ENCODE assay signal across 9 cellular contexts in the genomic region with DNA sequence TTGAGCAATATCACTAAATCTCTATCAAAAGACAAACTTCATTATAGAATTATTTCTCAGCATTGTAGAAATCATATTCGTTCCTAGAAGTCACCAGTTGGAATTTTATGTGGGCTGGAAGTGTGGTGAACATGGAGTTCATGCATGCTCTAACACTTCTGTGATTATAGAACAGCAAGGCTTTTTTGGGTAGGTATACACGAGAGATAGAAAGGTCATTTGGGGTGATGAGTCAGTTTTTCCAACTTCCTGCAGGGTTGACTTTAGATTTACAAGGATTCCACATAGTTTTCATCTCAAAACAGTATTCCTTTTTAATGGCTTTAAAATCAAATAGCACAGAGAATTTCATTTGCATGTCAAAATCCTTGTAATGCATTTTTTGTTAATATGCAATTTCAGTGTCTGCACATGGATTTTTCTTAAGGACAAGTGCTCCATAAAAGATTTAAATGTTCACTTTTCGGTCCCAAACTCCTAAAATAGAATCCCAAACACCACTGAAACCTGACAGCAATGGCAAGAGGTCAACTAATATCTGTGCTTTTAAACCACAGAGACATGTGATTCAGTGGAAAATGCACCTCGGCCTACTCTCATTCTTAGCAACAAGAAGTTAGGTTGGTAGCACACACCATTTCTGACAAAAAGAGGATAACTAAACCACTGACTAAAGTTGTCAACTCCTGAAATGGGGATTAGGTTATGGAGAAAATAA.
A peak's percentile ranks its signal among the peaks of the same experiment; 100 is the strongest.
DNase-seq lines count a peak whose midpoint lies in the region; ATAC-seq, FAIRE-seq and TF ChIP-seq lines count a peak whose summit lies in the region.
"Had no signal": no experiment of that assay in that cellular context is flagged by ENCODE, and none has a peak within 500 bp of the region (broad histone marks: within the 10 kb centered on the region; RNA-seq: fewer than 3 reads in every experiment).

No MANE protein-coding gene starts in this region.

- DNase-seq in astrocyte (ENCODE audit: low read depth), result peak; percentile 73
- DNase-seq in gastrocnemius medialis, result no peak
- DNase-seq in cerebellum (ENCODE audit: low spot score), result no peak
- DNase-seq in stimulated activated CD4-positive, alpha-beta T cell treated with anti-CD3 and anti-CD28 coated beads, Interleukin-4, amount 100 ng/mL, for 24 hours, result no peak
- DNase-seq: anterior cingulate cortex had no signal

- H3K27ac ChIP-seq in astrocyte (ENCODE audit: low read depth, low read length) (peak overlapping the region; percentile 63), gastrocnemius medialis (peak overlapping the region in 3 of 4 donors; percentile 7 to 58 (median 57))

- in situ Hi-C loops in gastrocnemius medialis (cut with MboI; ENCODE audit: low sequenced_read_pairs in 4 of 4), result no loop called here

- ATAC-seq in GM18909 (IDR thresholded peaks at IDR 0.05; ENCODE audit: poor library complexity, unreplicated experiment) (peak; percentile 76), HG03103 (IDR thresholded peaks at IDR 0.05; ENCODE audit: low read depth, unreplicated experiment) (peak; percentile 77), gastrocnemius medialis (no peak), GM19467 (IDR thresholded peaks at IDR 0.05; ENCODE audit: unreplicated experiment) (no peak), GM21515 (IDR thresholded peaks at IDR 0.05; ENCODE audit: unreplicated experiment) (no peak)

- peaks cover 31% of the 10 kb centered on the region for H3K4me1 Mint-ChIP-seq in astrocyte (ENCODE audit: low read depth, unreplicated experiment)

- H3K4me3 ChIP-seq in astrocyte (ENCODE audit: insufficient read depth, low read depth, low read length) (no peak overlapping the region), gastrocnemius medialis (no peak overlapping the region)

- H3K9ac ChIP-seq in astrocyte (ENCODE audit: low read length), result no peak overlapping the region

- H3K4me3 Mint-ChIP-seq in astrocyte (ENCODE audit: unreplicated experiment), result no peak overlapping the region

- no peaks in the 10 kb centered on the region for H3K79me2 ChIP-seq in astrocyte (ENCODE audit: insufficient read depth, low read length)

- H3K9me3 ChIP-seq in astrocyte (ENCODE audit: insufficient read depth, low read depth, low read length) (no peaks in the 10 kb centered on the region), gastrocnemius medialis (no peaks in the 10 kb centered on the region)

- H3K36me3 ChIP-seq in astrocyte (ENCODE audit: insufficient read depth, low read length) (no peaks in the 10 kb centered on the region), gastrocnemius medialis (no peaks in the 10 kb centered on the region)

- TF ChIP-seq CTCF in astrocyte (IDR thresholded peaks at IDR 0.05; ENCODE audit: insufficient read depth, low read depth, low read length), result no peak
- no peak for TF ChIP-seq CTCF in gastrocnemius medialis (IDR thresholded peaks at IDR 0.05 in 4 of 5, conservative IDR thresholded peaks at IDR 0.05 in 1 of 5)

- H3K27me3 ChIP-seq in astrocyte (ENCODE audit: insufficient read depth, low read length), result no peaks in the 10 kb centered on the region
- H3K27me3 ChIP-seq in gastrocnemius medialis, result no peaks in the 10 kb centered on the region

- no peaks in the 10 kb centered on the region for H3K27me3 Mint-ChIP-seq in astrocyte (ENCODE audit: low read depth, unreplicated experiment)

- peak overlapping the region; percentile 81 for H3K27ac Mint-ChIP-seq in astrocyte (ENCODE audit: unreplicated experiment)

- H3K9me3 Mint-ChIP-seq in astrocyte (ENCODE audit: unreplicated experiment), result no peaks in the 10 kb centered on the region

- peak overlapping the region; percentile 54 for H3K4me2 ChIP-seq in astrocyte (ENCODE audit: low read length)

- intact Hi-C loops in gastrocnemius medialis (cut with DNase I; ENCODE audit: low total_unique reads), result no loop called here

- peak; percentile 93 for FAIRE-seq in astrocyte (lab: Jason Lieb, UNC)

- H3K4me1 ChIP-seq in astrocyte (ENCODE audit: insufficient read depth, low read length) (peaks cover 33% of the 10 kb centered on the region), gastrocnemius medialis (no peaks in the 10 kb centered on the region)

- H3K36me3 Mint-ChIP-seq in astrocyte (ENCODE audit: low read depth, unreplicated experiment), result no peaks in the 10 kb centered on the region

- H4K20me1 ChIP-seq in astrocyte (ENCODE audit: insufficient read depth, low read length), result no peaks in the 10 kb centered on the region

- H2AFZ ChIP-seq in astrocyte (ENCODE audit: low read depth, low read length), result no peak overlapping the region

- TF ChIP-seq POLR2A in gastrocnemius medialis (IDR thresholded peaks at IDR 0.05), result no peak

Comparison
In these comparisons a context has a peak if more than half of its experiments do, and no peak if none do; other contexts are left out.
1. ATAC-seq: peak in GM18909 (single experiment) and HG03103 (single experiment); none in gastrocnemius medialis (0 of 2), GM19467 (single experiment) and GM21515 (single experiment).